31 cellular contexts compared by ENCODE assay signal in genomic region chr4:127922226-127922625, GRCh38.
"Had no signal": no experiment of that assay in that cellular context is flagged by ENCODE, and none has a peak within 500 bp of the region (broad histone marks: within the 10 kb centered on the region; RNA-seq: fewer than 3 reads in every experiment).

No MANE protein-coding gene starts in this region.

- H3K9ac ChIP-seq: neural progenitor cell, parathyroid adenoma had no signal

- H3K27ac Mint-ChIP-seq: naive thymus-derived CD4-positive, alpha-beta T cell; natural killer cell; nephron; neural progenitor cell; progenitor cell of endocrine pancreas; stimulated activated memory B cell treated with anti-CD40 and anti-IgM and Interleukin-4, amounts not matched to agents 10 μg/mL and 1 μg/mL and 100 μg/mL, for 72 hours; stimulated activated naive CD8-positive, alpha-beta T cell treated with anti-CD3 and anti-CD28 coated beads, Interleukin-15, Interleukin-2, amounts not matched to agents 100 ng/mL and 50 ng/mL, for 24 hours; type B pancreatic cell had no signal

- DNase-seq: naive thymus-derived CD4-positive, alpha-beta T cell; natural killer cell; occipital lobe; ovary; posterior cingulate gyrus; psoas muscle; right cardiac atrium; spleen; stimulated activated CD4-positive, alpha-beta T cell treated with anti-CD3 and anti-CD28 coated beads, Interleukin-12 subunit alpha, Interleukin-12 subunit beta, amount 100 ng/mL, for 4 hours; stimulated activated CD4-positive, alpha-beta T cell treated with anti-CD3 and anti-CD28 coated beads, Interleukin-1b, Interleukin-23, amount 100 ng/mL, for 48 hours; stimulated activated CD4-positive, alpha-beta T cell treated with anti-CD3 and anti-CD28 coated beads, Interleukin-4, amount 100 ng/mL, for 1 hour; stimulated activated CD4-positive, alpha-beta T cell treated with anti-CD3 and anti-CD28 coated beads, Interleukin-4, amount 100 ng/mL, for 4 hours; stimulated activated CD8-positive, alpha-beta memory T cell treated with anti-CD3 and anti-CD28 coated beads, Interleukin-4, amount 100 ng/mL, for 48 hours; stimulated activated naive CD4-positive, alpha-beta T cell treated with Interleukin-2 at 50 U/mL for 16 hours; substantia nigra; testis; tibial artery; transverse colon; upper lobe of right lung; uterus had no signal

- H3K9me3 Mint-ChIP-seq: natural killer cell; stimulated activated naive CD8-positive, alpha-beta T cell treated with anti-CD3 and anti-CD28 coated beads, Interleukin-15, Interleukin-2, amounts not matched to agents 100 ng/mL and 50 ng/mL, for 24 hours; type B pancreatic cell had no signal

- H3K4me2 ChIP-seq: neural progenitor cell, smooth muscle cell had no signal

- H3K36me3 ChIP-seq: ovary, uterus had no signal

- H3K27me3 ChIP-seq: neural progenitor cell, ovary, spleen, suprapubic skin, testis, tibial artery, transverse colon, upper lobe of right lung, uterus had no signal

- H3K4me3 ChIP-seq: neural progenitor cell, ovary, psoas muscle, skin epidermis, smooth muscle cell, spleen, suprapubic skin, testis, tibial artery, transverse colon, upper lobe of right lung, uterus had no signal

- H3K79me2 ChIP-seq: parathyroid adenoma had no signal

- H3K9me3 ChIP-seq: ovary, psoas muscle, suprapubic skin, testis, tibial artery, transverse colon, upper lobe of right lung, uterus had no signal

- H3K27ac ChIP-seq: neural progenitor cell, ovary, parathyroid adenoma, psoas muscle, skin epidermis, spleen, suprapubic skin, testis, tibial artery, transverse colon, upper lobe of right lung, uterus had no signal

- ATAC-seq: naive thymus-derived CD4-positive, alpha-beta T cell; natural killer cell; psoas muscle; right cardiac atrium; sciatic nerve; stimulated activated memory B cell treated with anti-CD40 and anti-IgM and Interleukin-4, amounts not matched to agents 10 μg/mL and 1 μg/mL and 100 μg/mL, for 72 hours; upper lobe of right lung had no signal

- H2AFZ ChIP-seq: neural progenitor cell, parathyroid adenoma had no signal

- H3K4me1 ChIP-seq: neural progenitor cell, parathyroid adenoma, spleen, suprapubic skin, testis, tibial artery, transverse colon, upper lobe of right lung, uterus had no signal

- H3K27me3 Mint-ChIP-seq: naive thymus-derived CD4-positive, alpha-beta T cell; progenitor cell of endocrine pancreas; stimulated activated memory B cell treated with anti-CD40 and anti-IgM and Interleukin-4, amounts not matched to agents 10 μg/mL and 1 μg/mL and 100 μg/mL, for 72 hours; stimulated activated naive CD8-positive, alpha-beta T cell treated with anti-CD3 and anti-CD28 coated beads, Interleukin-15, Interleukin-2, amounts not matched to agents 100 ng/mL and 50 ng/mL, for 24 hours; type B pancreatic cell had no signal

- H3K4me3 Mint-ChIP-seq: naive thymus-derived CD4-positive, alpha-beta T cell; natural killer cell; nephron; neural progenitor cell; stimulated activated memory B cell treated with anti-CD40 and anti-IgM and Interleukin-4, amounts not matched to agents 10 μg/mL and 1 μg/mL and 100 μg/mL, for 72 hours; stimulated activated naive CD8-positive, alpha-beta T cell treated with anti-CD3 and anti-CD28 coated beads, Interleukin-15, Interleukin-2, amounts not matched to agents 100 ng/mL and 50 ng/mL, for 24 hours; type B pancreatic cell had no signal

- H3K4me1 Mint-ChIP-seq: neural progenitor cell; stimulated activated memory B cell treated with anti-CD40 and anti-IgM and Interleukin-4, amounts not matched to agents 10 μg/mL and 1 μg/mL and 100 μg/mL, for 72 hours had no signal
